Comparison of ENCODE assay signal across 10 cellular contexts in genomic region chrX:115679460-115679859, GRCh38.
DNase-seq lines count a peak whose midpoint lies in the region; ATAC-seq, FAIRE-seq and TF ChIP-seq lines count a peak whose summit lies in the region.
"Had no signal": no experiment of that assay in that cellular context is flagged by ENCODE, and none has a peak within 500 bp of the region (broad histone marks: within the 10 kb centered on the region; RNA-seq: fewer than 3 reads in every experiment).

No MANE protein-coding gene starts in this region.

- no peak overlapping the region for H3K4me3 Mint-ChIP-seq in naive thymus-derived CD4-positive, alpha-beta T cell

- no peak for ATAC-seq in naive thymus-derived CD4-positive, alpha-beta T cell

- H3K27me3 ChIP-seq in HAP-1 (ENCODE audit: low read depth), result no peaks in the 10 kb centered on the region
- no peaks in the 10 kb centered on the region for H3K27me3 ChIP-seq in OCI-LY3 (ENCODE audit: low read depth, low read length)
- no peaks in the 10 kb centered on the region for H3K27me3 ChIP-seq in naive thymus-derived CD4-positive, alpha-beta T cell (ENCODE audit: control insufficient read depth in 2 of 2, insufficient read depth in 2 of 2, low read length in 2 of 2)

- DNase-seq in HAP-1 (ENCODE audit: low spot score in 2 of 2) (peak; percentile 51 to 94), fibroblast of pulmonary artery (ENCODE audit: low read depth) (peak; percentile 53), cerebellum (ENCODE audit: low spot score) (no peak), NCI-H128 (lab: John Stamatoyannopoulos, UW; ENCODE audit: unreplicated experiment) (no peak)
- no peak for DNase-seq in naive thymus-derived CD4-positive, alpha-beta T cell
- no peak for DNase-seq in effector CD4-positive, alpha-beta T cell
- DNase-seq: GF-D8 had no signal

- H3K4me3 ChIP-seq in HAP-1 (no peak overlapping the region), OCI-LY3 (ENCODE audit: low read length) (no peak overlapping the region), fibroblast of pulmonary artery (replicated peaks; ENCODE audit: low read depth, low read length) (no peak overlapping the region)
- no peak overlapping the region for H3K4me3 ChIP-seq in naive thymus-derived CD4-positive, alpha-beta T cell (ENCODE audit: low read length)

- H3K9me3 ChIP-seq in HAP-1 (no peaks in the 10 kb centered on the region), OCI-LY3 (ENCODE audit: insufficient read depth, low read length) (no peaks in the 10 kb centered on the region)
- no peaks in the 10 kb centered on the region for H3K9me3 ChIP-seq in naive thymus-derived CD4-positive, alpha-beta T cell (ENCODE audit: control insufficient read depth in 2 of 3, low read length in 3 of 3)

- H3K79me2 ChIP-seq in OCI-LY3 (ENCODE audit: low read length), result no peaks in the 10 kb centered on the region

- POLR2A ChIA-PET in naive thymus-derived CD4-positive, alpha-beta T cell (lab: Charles Lee), result no interaction called here

- no peaks in the 10 kb centered on the region for H3K9me3 Mint-ChIP-seq in naive thymus-derived CD4-positive, alpha-beta T cell

- peak; percentile 39 for FAIRE-seq in A204.1 (lab: Jason Lieb, UNC)
- FAIRE-seq: endometrium had no signal

- in situ Hi-C loops in HAP-1 (cut with MboI; ENCODE audit: low sequenced_read_pairs), result no loop called here

- CTCF ChIA-PET in naive thymus-derived CD4-positive, alpha-beta T cell (lab: Charles Lee), result no interaction called here

- H4K20me1 ChIP-seq in OCI-LY3 (ENCODE audit: insufficient read depth, low read length), result no peaks in the 10 kb centered on the region

- H3K36me3 ChIP-seq in HAP-1 (replicated peaks), result no peaks in the 10 kb centered on the region
- H3K36me3 ChIP-seq in OCI-LY3 (replicated peaks; ENCODE audit: low read depth, low read length), result no peaks in the 10 kb centered on the region
- no peaks in the 10 kb centered on the region for H3K36me3 ChIP-seq in naive thymus-derived CD4-positive, alpha-beta T cell (ENCODE audit: control insufficient read depth in 2 of 3, insufficient read depth in 3 of 3, low read length in 3 of 3)

- no peaks in the 10 kb centered on the region for H3K27me3 Mint-ChIP-seq in naive thymus-derived CD4-positive, alpha-beta T cell

- H3K9ac ChIP-seq in OCI-LY3 (ENCODE audit: low read length), result no peak overlapping the region

- H3K4me1 Mint-ChIP-seq in naive thymus-derived CD4-positive, alpha-beta T cell, result no peaks in the 10 kb centered on the region

- no peak overlapping the region for H3K4me2 ChIP-seq in OCI-LY3 (ENCODE audit: low read length)

- H3K27ac ChIP-seq in OCI-LY3 (ENCODE audit: low read length), result no peak overlapping the region
- no peak overlapping the region for H3K27ac ChIP-seq in naive thymus-derived CD4-positive, alpha-beta T cell (ENCODE audit: low read depth, low read length)

- no peak overlapping the region for H3K27ac Mint-ChIP-seq in naive thymus-derived CD4-positive, alpha-beta T cell

- H3K4me1 ChIP-seq in HAP-1 (peaks cover 11% of the 10 kb centered on the region), OCI-LY3 (ENCODE audit: low read length) (no peaks in the 10 kb centered on the region)
- H3K4me1 ChIP-seq in naive thymus-derived CD4-positive, alpha-beta T cell (ENCODE audit: control insufficient read depth in 2 of 2, insufficient read depth in 2 of 2, low read length in 2 of 2), result no peaks in the 10 kb centered on the region

- TF ChIP-seq CTCF in OCI-LY3 (IDR thresholded peaks at IDR 0.05; ENCODE audit: low read depth, low read length), result peak; percentile 37
- TF ChIP-seq CTCF in fibroblast of pulmonary artery (IDR thresholded peaks at IDR 0.05; ENCODE audit: low read length, missing control alignments), result peak; percentile 49

- intact Hi-C loops in naive thymus-derived CD4-positive, alpha-beta T cell (cut with micrococcal nuclease), result no loop called here

- H3K36me3 Mint-ChIP-seq in naive thymus-derived CD4-positive, alpha-beta T cell, result no peaks in the 10 kb centered on the region

- H2AFZ ChIP-seq in OCI-LY3 (ENCODE audit: low read depth, low read length), result no peak overlapping the region

Comparison
In these comparisons a context has a peak if more than half of its experiments do, and no peak if none do; other contexts are left out.
1. DNase-seq: peak in HAP-1 (2 of 2) and fibroblast of pulmonary artery (single experiment); none in naive thymus-derived CD4-positive, alpha-beta T cell (0 of 9), cerebellum (single experiment), effector CD4-positive, alpha-beta T cell (single experiment) and NCI-H128 (single experiment).